Comparison of ENCODE assay signal across 24 cellular contexts in genomic region chr15:97126556-97127233, GRCh38.
DNase-seq lines count a peak whose midpoint lies in the region; ATAC-seq and TF ChIP-seq lines count a peak whose summit lies in the region.
"Had no signal": no experiment of that assay in that cellular context is flagged by ENCODE, and none has a peak within 500 bp of the region (broad histone marks: within the 10 kb centered on the region; RNA-seq: fewer than 3 reads in every experiment).

No MANE protein-coding gene starts in this region.

- no peak overlapping the region for H3K27ac Mint-ChIP-seq in HFFc6
- H3K27ac Mint-ChIP-seq: activated CD4-positive, alpha-beta T cell treated with anti-CD3 and anti-CD28 coated beads, Interleukin-2, amount 10 ng/mL, durations not matched to agents 7 days and 5 days; activated naive CD8-positive, alpha-beta T cell treated with anti-CD3 and anti-CD28 coated beads, Interleukin-2, amount 10 ng/mL, durations not matched to agents 7 days and 5 days; immature natural killer cell; T-helper 1 cell treated with Interleukin-12 subunit alpha and Interleukin-12 subunit beta and Interleukin-4 antibody, amounts not matched to agents 30 μg/mL and 1 μg/mL, for 36 hours had no signal

- H3K4me3 ChIP-seq in iPS-15b (ENCODE audit: low read depth, low read length) = no peak overlapping the region
- H3K4me3 ChIP-seq: body of pancreas, colonic mucosa, heart right ventricle, PC-9, right atrium auricular region, SJCRH30 had no signal

- H3K27ac ChIP-seq in 22Rv1 = no peak overlapping the region
- H3K27ac ChIP-seq: body of pancreas, colonic mucosa, heart right ventricle, PC-9, right atrium auricular region, SJCRH30 had no signal

- H3K9me3 Mint-ChIP-seq in HFFc6 = peaks cover 15% of the 10 kb centered on the region

- DNase-seq in HFFc6 (peak; percentile 25), T1000 (lab: John Stamatoyannopoulos, UW) (peak; percentile 63), NCI-H1930 (lab: John Stamatoyannopoulos, UW) (no peak), NCI-H510A treated with DMSO at 0.1 percent for 48 hours (lab: John Stamatoyannopoulos, UW) (no peak)
- DNase-seq: activated CD4-positive, alpha-beta T cell treated with anti-CD3 and anti-CD28 coated beads, Interleukin-2, amount 10 ng/mL, durations not matched to agents 7 days and 5 days; activated naive CD8-positive, alpha-beta T cell treated with anti-CD3 and anti-CD28 coated beads, Interleukin-2, amount 10 ng/mL, durations not matched to agents 7 days and 5 days; body of pancreas; Calu3; colonic mucosa; GF-D8; heart right ventricle; immature natural killer cell; Kasumi-1; NCI-H1105; occipital lobe; PC-9; stimulated activated CD8-positive, alpha-beta memory T cell treated with anti-CD3 and anti-CD28 coated beads, Interleukin-4, amount 100 ng/mL, for 48 hours had no signal

- H3K36me3 ChIP-seq in iPS-15b (ENCODE audit: control insufficient read depth, insufficient read depth, low read length) = no peaks in the 10 kb centered on the region
- H3K36me3 ChIP-seq: colonic mucosa, heart right ventricle, right atrium auricular region, SJCRH30 had no signal

- no peaks in the 10 kb centered on the region for H3K27me3 Mint-ChIP-seq in HFFc6 (ENCODE audit: insufficient read depth)
- H3K27me3 Mint-ChIP-seq: activated CD4-positive, alpha-beta T cell treated with anti-CD3 and anti-CD28 coated beads, Interleukin-2, amount 10 ng/mL, durations not matched to agents 7 days and 5 days; activated naive CD8-positive, alpha-beta T cell treated with anti-CD3 and anti-CD28 coated beads, Interleukin-2, amount 10 ng/mL, durations not matched to agents 7 days and 5 days had no signal

- TF ChIP-seq CTCF in 22Rv1 (IDR thresholded peaks at IDR 0.05) (peak; percentile 13; the same call in 1 of the 2 replicates), HFFc6 (IDR thresholded peaks at IDR 0.05) (no peak)

- no peaks in the 10 kb centered on the region for H3K4me1 Mint-ChIP-seq in HFFc6 (ENCODE audit: low read depth)
- H3K4me1 Mint-ChIP-seq: activated CD4-positive, alpha-beta T cell treated with anti-CD3 and anti-CD28 coated beads, Interleukin-2, amount 10 ng/mL, durations not matched to agents 7 days and 5 days; activated naive CD8-positive, alpha-beta T cell treated with anti-CD3 and anti-CD28 coated beads, Interleukin-2, amount 10 ng/mL, durations not matched to agents 7 days and 5 days; immature natural killer cell had no signal

- peak overlapping the region; percentile 47 for H3K9ac ChIP-seq in iPS-15b (ENCODE audit: low read depth, low read length)

- H3K4me1 ChIP-seq in iPS-15b (ENCODE audit: control insufficient read depth, insufficient read depth, low read length) = peaks cover 3% of the 10 kb centered on the region
- H3K4me1 ChIP-seq: body of pancreas, colonic mucosa, heart right ventricle, right atrium auricular region, SJCRH30 had no signal

- H3K4me3 Mint-ChIP-seq in HFFc6 = no peak overlapping the region
- H3K4me3 Mint-ChIP-seq: activated CD4-positive, alpha-beta T cell treated with anti-CD3 and anti-CD28 coated beads, Interleukin-2, amount 10 ng/mL, durations not matched to agents 7 days and 5 days; activated naive CD8-positive, alpha-beta T cell treated with anti-CD3 and anti-CD28 coated beads, Interleukin-2, amount 10 ng/mL, durations not matched to agents 7 days and 5 days; immature natural killer cell; T-helper 1 cell treated with Interleukin-12 subunit alpha and Interleukin-12 subunit beta and Interleukin-4 antibody, amounts not matched to agents 30 μg/mL and 1 μg/mL, for 36 hours had no signal

- ATAC-seq in HG03135 (IDR thresholded peaks at IDR 0.05; ENCODE audit: unreplicated experiment) (no peak), HG02642 (IDR thresholded peaks at IDR 0.05; ENCODE audit: poor library complexity, unreplicated experiment) (no peak)
- ATAC-seq: body of pancreas, heart right ventricle had no signal

- no peaks in the 10 kb centered on the region for H3K27me3 ChIP-seq in iPS-15b (ENCODE audit: control insufficient read depth, insufficient read depth, low read length)
- H3K27me3 ChIP-seq: body of pancreas, colonic mucosa, heart right ventricle, right atrium auricular region, SJCRH30 had no signal

- H3K9me3 ChIP-seq in iPS-15b (ENCODE audit: control insufficient read depth, insufficient read depth, low read length) = no peaks in the 10 kb centered on the region
- H3K9me3 ChIP-seq: body of pancreas, colonic mucosa, SJCRH30 had no signal

- no peaks in the 10 kb centered on the region for H3K36me3 Mint-ChIP-seq in HFFc6 (ENCODE audit: low read depth)
- H3K36me3 Mint-ChIP-seq: activated naive CD8-positive, alpha-beta T cell treated with anti-CD3 and anti-CD28 coated beads, Interleukin-2, amount 10 ng/mL, durations not matched to agents 7 days and 5 days; immature natural killer cell had no signal

Comparison
In these comparisons a context has a peak if more than half of its experiments do, and no peak if none do; other contexts are left out.
1. DNase-seq: peak in HFFc6 (single experiment) and T1000 (single experiment); none in NCI-H1930 (0 of 2) and NCI-H510A treated with DMSO at 0.1 percent for 48 hours (single experiment).